In genomic region chr5:15598294-15598902, GRCh38 we compare ENCODE assay signal across 8 cellular contexts.
DNase-seq lines count a peak whose midpoint lies in the region; ATAC-seq and TF ChIP-seq lines count a peak whose summit lies in the region.

No MANE protein-coding gene starts in this region.

- no peaks in the 10 kb centered on the region for H3K9me2 ChIP-seq in PC-9 (ENCODE audit: insufficient read depth)

- no peaks in the 10 kb centered on the region for H3K27me3 ChIP-seq in PC-9 (ENCODE audit: insufficient read depth, low read depth)
- H3K27me3 ChIP-seq in thyroid gland: no peaks in the 10 kb centered on the region

- peak; percentile 61 for TF ChIP-seq CTCF in GM12865 (IDR thresholded peaks at IDR 0.05; ENCODE audit: insufficient read depth, low read depth, low read length, missing control alignments)
- TF ChIP-seq CTCF in PC-9 (conservative IDR thresholded peaks at IDR 0.05): peak; percentile 75
- peak; percentile 70 for TF ChIP-seq CTCF in fibroblast of mammary gland (conservative IDR thresholded peaks at IDR 0.05; ENCODE audit: control insufficient read depth, insufficient read depth, low read depth, low read length)
- TF ChIP-seq CTCF in thyroid gland (IDR thresholded peaks at IDR 0.05): peak in 3 of 6 experiments; percentile 24 to 45 (median 37)

- no TSS peak for BruUV-seq in PC-9 (replicated peaks; lab: Mats Ljungman, UMichigan)

- H3K27ac ChIP-seq in PC-9 (no peak overlapping the region), thyroid gland (no peak overlapping the region)

- POLR2A ChIA-PET in PC-9 (lab: Charles Lee; ENCODE audit: unreplicated experiment): no interaction called here

- DNase-seq in A172 (ENCODE audit: low spot score) (peak; percentile 11), GM12865 (ENCODE audit: low read depth) (peak; percentile 35), PC-9 (peak in 1 of 2 experiments; percentile 19), fibroblast of mammary gland (ENCODE audit: low read depth) (peak; percentile 27), CD1c-positive myeloid dendritic cell (ENCODE audit: extremely low spot score) (no peak), thyroid gland (no peak), MV-4-11 (lab: John Stamatoyannopoulos, UW) (no peak)

- H3K4me3 ChIP-seq in GM12865 (ENCODE audit: low read depth, low read length) (no peak overlapping the region), PC-9 (no peak overlapping the region), fibroblast of mammary gland (ENCODE audit: control insufficient read depth, low read depth, low read length) (no peak overlapping the region), thyroid gland (replicated peaks in 1 of 3) (no peak overlapping the region)

- intact Hi-C loops in PC-9 (cut with micrococcal nuclease; ENCODE audit: unreplicated experiment): no loop called here
- intact Hi-C loops in thyroid gland (cut with DNase I): no loop called here

- H4K20me1 ChIP-seq in PC-9 (ENCODE audit: insufficient read depth): no peaks in the 10 kb centered on the region

- H3K36me3 ChIP-seq in PC-9 (ENCODE audit: low read depth) (no peaks in the 10 kb centered on the region), thyroid gland (no peaks in the 10 kb centered on the region)

- no peak for ATAC-seq in GM21529 (IDR thresholded peaks at IDR 0.05; ENCODE audit: unreplicated experiment)

- H3K4me1 ChIP-seq in PC-9 (replicated peaks; ENCODE audit: insufficient read depth): no peaks in the 10 kb centered on the region
- peaks cover 0 to 2% of the 10 kb centered on the region in 2 donors for H3K4me1 ChIP-seq in thyroid gland

- H3K9me3 ChIP-seq in PC-9 (ENCODE audit: insufficient read depth, low read depth) (no peaks in the 10 kb centered on the region), thyroid gland (no peaks in the 10 kb centered on the region)

- no peak overlapping the region for H2AFZ ChIP-seq in PC-9

- no peak for TF ChIP-seq POLR2A in thyroid gland (IDR thresholded peaks at IDR 0.05)

- no peaks in the 10 kb centered on the region for H3F3A ChIP-seq in PC-9 (ENCODE audit: insufficient read depth, low read depth)

- CTCF ChIA-PET in PC-9 (lab: Charles Lee): no interaction called here

- 68 to 69% methylated on average over 3 of the region's 3 CpGs for WGBS in thyroid gland, 2 donors

- H3K4me2 ChIP-seq in PC-9: no peak overlapping the region

- H3K79me2 ChIP-seq in PC-9 (ENCODE audit: low read depth): no peaks in the 10 kb centered on the region

Comparison
In these comparisons a context has a peak if more than half of its experiments do, and no peak if none do; other contexts are left out.
1. DNase-seq: peak in A172 (single experiment), GM12865 (single experiment) and fibroblast of mammary gland (single experiment); none in CD1c-positive myeloid dendritic cell (single experiment), thyroid gland (0 of 2) and MV-4-11 (single experiment).